ENCODE assay signal across 5 cellular contexts in the genomic region with DNA sequence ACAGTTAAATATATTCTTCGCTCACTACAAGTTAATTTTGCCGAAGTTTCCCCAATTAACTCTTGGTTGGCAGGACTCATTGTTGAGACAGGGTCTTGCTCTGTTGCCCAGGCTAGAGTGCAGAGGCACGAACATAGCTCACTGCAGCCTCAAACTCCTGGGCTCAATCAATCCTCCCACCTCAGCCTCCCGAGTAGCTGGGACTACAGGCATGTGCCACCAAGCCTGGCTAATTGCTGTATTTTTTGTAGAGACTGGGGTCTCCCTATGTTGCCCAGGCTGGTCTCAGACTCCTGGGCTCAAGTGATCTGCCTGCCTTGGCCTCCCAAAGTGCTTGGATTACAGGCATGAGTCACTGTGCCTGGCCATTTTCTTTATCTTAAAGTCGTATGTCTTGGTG. TPM values are rescaled to one million over a fixed set of nuclear protein-coding genes. Genes with fewer than 3 reads are reported as not detected.
"Had no signal": no experiment of that assay in that cellular context is flagged by ENCODE, and none has a peak within 500 bp of the region (broad histone marks: within the 10 kb centered on the region; RNA-seq: fewer than 3 reads in every experiment).

No MANE protein-coding gene starts in this region.

RNA-seq across cellular contexts. Expression of a gene that starts 15.7 kb away (rescaled TPM):
- total RNA-seq: pulmonary artery endothelial cell, right atrium auricular region, smooth muscle cell, vagina had no signal
- polyA plus RNA-seq: naive thymus-derived CD8-positive, alpha-beta T cell had no signal
